Comparison of ENCODE assay signal across 31 cellular contexts in the genomic region with DNA sequence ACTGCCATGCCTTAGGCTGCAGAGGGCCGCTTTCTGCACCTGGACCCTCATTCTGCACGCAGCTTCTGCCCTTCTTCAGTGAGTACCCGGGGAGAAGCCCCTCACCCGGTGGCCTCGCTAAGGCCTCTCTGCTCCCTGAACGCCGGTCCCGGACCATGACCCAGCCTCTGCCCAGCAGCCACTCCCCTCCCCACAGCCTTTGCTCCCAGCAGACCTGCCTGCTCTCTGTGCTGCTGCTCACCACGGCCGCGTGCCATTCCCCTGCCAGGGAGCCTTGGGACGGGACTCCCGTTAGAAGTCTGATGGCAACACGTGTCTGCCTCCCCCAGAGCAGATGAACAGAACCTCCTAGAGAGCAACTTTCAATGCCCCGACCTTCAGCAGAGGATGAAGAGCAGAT.
"Had no signal": no experiment of that assay in that cellular context is flagged by ENCODE, and none has a peak within 500 bp of the region (broad histone marks: within the 10 kb centered on the region; RNA-seq: fewer than 3 reads in every experiment).

No MANE protein-coding gene starts in this region.

- H3K36me3 ChIP-seq: brain microvascular endothelial cell, colonic mucosa, esophagus squamous epithelium, WERI-Rb-1 had no signal

- H3K4me3 Mint-ChIP-seq: activated B cell treated with CpG ODN at 0.5 μM for 24 hours; activated CD8-positive, alpha-beta T cell treated with anti-CD3 and anti-CD28 coated beads for 36 hours; activated naive CD8-positive, alpha-beta T cell; activated T-cell treated with anti-CD3 and anti-CD28 coated beads, Interleukin-2, amount 50 U/mL, for 4 hours; activated T-helper 17 cell treated with anti-CD3 and anti-CD28 coated beads, Interleukin-2, amount 50 U/mL, for 72 hours; T-helper 17 cell; T-helper 2 cell treated with Interferon-gamma antibody and Interleukin-4, amounts not matched to agents 5 μg/mL and 100 μg/mL, for 36 hours had no signal

- FAIRE-seq: astrocyte, bronchial epithelial cell, endometrium, endothelial cell of umbilical vein, frontal cortex had no signal

- H3K4me3 ChIP-seq: colonic mucosa, esophagus squamous epithelium had no signal

- H3K27ac ChIP-seq: brain microvascular endothelial cell, colonic mucosa, epithelial cell of prostate, esophagus squamous epithelium, WERI-Rb-1 had no signal

- H3K4me1 ChIP-seq: colonic mucosa, esophagus squamous epithelium had no signal

- H3K9me3 Mint-ChIP-seq: activated B cell treated with CpG ODN at 0.5 μM for 24 hours; activated CD8-positive, alpha-beta T cell treated with anti-CD3 and anti-CD28 coated beads for 36 hours; activated T-cell treated with anti-CD3 and anti-CD28 coated beads, Interleukin-2, amount 50 U/mL, for 4 hours; activated T-helper 17 cell treated with anti-CD3 and anti-CD28 coated beads, Interleukin-2, amount 50 U/mL, for 72 hours; T-helper 2 cell treated with Interferon-gamma antibody and Interleukin-4, amounts not matched to agents 5 μg/mL and 100 μg/mL, for 36 hours had no signal

- DNase-seq: activated B cell treated with CpG ODN at 0.5 μM for 24 hours; activated CD4-positive, alpha-beta T cell treated with anti-CD3 and anti-CD28 coated beads for 48 hours; activated CD4-positive, alpha-beta T cell treated with anti-CD3 and anti-CD28 coated beads, Interleukin-2, amount 50 U/mL, for 1 hour; activated CD4-positive, alpha-beta T cell treated with anti-CD3 and anti-CD28 coated beads, Interleukin-2, amount 50 U/mL, for 48 hours; activated CD8-positive, alpha-beta memory T cell treated with anti-CD3 and anti-CD28 coated beads for 24 hours; activated CD8-positive, alpha-beta T cell treated with anti-CD3 and anti-CD28 coated beads for 36 hours; activated effector memory CD4-positive, alpha-beta T cell treated with Interleukin-2 at 50 U/mL for 16 hours; activated gamma-delta T cell treated with Interleukin-2 at 50 U/mL for 16 hours; activated naive CD4-positive, alpha-beta T cell treated with anti-CD3 and anti-CD28 coated beads, Interleukin-2, amount 50 U/mL, for 16 hours; activated naive CD4-positive, alpha-beta T cell treated with Interleukin-2 at 50 U/mL for 16 hours; activated T-cell treated with anti-CD3 and anti-CD28 coated beads, Interleukin-2, amount 50 U/mL, for 4 hours; amniotic stem cell; anterior cingulate cortex; brain microvascular endothelial cell; colonic mucosa; effector CD8-positive, alpha-beta T cell; esophagus squamous epithelium; T-helper 1 cell; T-helper 17 cell; T1000; WERI-Rb-1 had no signal

- H3K9me3 ChIP-seq: colonic mucosa, esophagus squamous epithelium had no signal

- ATAC-seq: activated CD4-positive, CD25-positive, alpha-beta regulatory T cell treated with anti-CD3 and anti-CD28 coated beads, Interleukin-2, amount 50 U/mL, for 24 hours; activated CD8-positive, alpha-beta T cell treated with anti-CD3 and anti-CD28 coated beads for 36 hours; activated T-cell treated with anti-CD3 and anti-CD28 coated beads, Interleukin-2, amount 50 U/mL, for 4 hours; activated T-helper 17 cell treated with anti-CD3 and anti-CD28 coated beads, Interleukin-2, amount 50 U/mL, for 72 hours; T-helper 17 cell had no signal

- H3K36me3 Mint-ChIP-seq: activated naive CD8-positive, alpha-beta T cell had no signal

- H3K27me3 ChIP-seq: brain microvascular endothelial cell, colonic mucosa had no signal

- H3K27ac Mint-ChIP-seq: activated B cell treated with CpG ODN at 0.5 μM for 24 hours; activated CD8-positive, alpha-beta T cell treated with anti-CD3 and anti-CD28 coated beads for 36 hours; activated naive CD8-positive, alpha-beta T cell; activated T-helper 17 cell treated with anti-CD3 and anti-CD28 coated beads, Interleukin-2, amount 50 U/mL, for 72 hours; T-helper 17 cell; T-helper 2 cell treated with Interferon-gamma antibody and Interleukin-4, amounts not matched to agents 5 μg/mL and 100 μg/mL, for 36 hours had no signal

- H3K27me3 Mint-ChIP-seq: activated B cell treated with CpG ODN at 0.5 μM for 24 hours; activated CD8-positive, alpha-beta T cell treated with anti-CD3 and anti-CD28 coated beads for 36 hours; activated naive CD8-positive, alpha-beta T cell; activated T-helper 17 cell treated with anti-CD3 and anti-CD28 coated beads, Interleukin-2, amount 50 U/mL, for 72 hours; T-helper 17 cell had no signal

- H3K4me1 Mint-ChIP-seq: activated B cell treated with CpG ODN at 0.5 μM for 24 hours; activated T-helper 17 cell treated with anti-CD3 and anti-CD28 coated beads, Interleukin-2, amount 50 U/mL, for 72 hours had no signal
